11 cellular contexts compared by ENCODE assay signal in the genomic region with DNA sequence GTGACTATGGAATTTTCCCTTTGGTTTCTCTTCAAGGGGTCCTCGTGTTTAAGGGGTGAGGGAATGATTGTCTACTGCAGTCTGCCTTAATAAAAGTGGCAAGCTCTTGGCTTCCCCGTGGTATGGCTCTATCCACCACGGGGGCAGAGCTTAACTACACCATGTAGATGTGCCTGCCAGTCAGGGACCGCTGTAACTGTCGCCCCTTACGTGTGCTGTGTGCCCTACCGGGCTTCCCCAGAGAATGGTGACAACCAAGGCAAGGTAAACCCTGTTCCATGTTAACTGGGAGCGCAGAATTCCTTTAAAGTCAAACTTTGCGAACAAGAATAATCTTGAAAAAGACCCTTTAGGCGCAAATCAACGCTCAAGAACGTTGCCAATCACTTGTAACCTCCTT. TPM values are rescaled to one million over a fixed set of nuclear protein-coding genes. Genes with fewer than 3 reads are reported as not detected.
A peak's percentile ranks its signal among the peaks of the same experiment; 100 is the strongest.
DNase-seq lines count a peak whose midpoint lies in the region; ATAC-seq and TF ChIP-seq lines count a peak whose summit lies in the region.
"Had no signal": no experiment of that assay in that cellular context is flagged by ENCODE, and none has a peak within 500 bp of the region (broad histone marks: within the 10 kb centered on the region; RNA-seq: fewer than 3 reads in every experiment).

No MANE protein-coding gene starts in this region.

- ATAC-seq in WTC11, result peak; percentile 21; the same call in 1 of the 2 replicates

- H3K9me3 ChIP-seq in transverse colon, result no peaks in the 10 kb centered on the region

- peaks cover 0 to 22% (median 11%) of the 10 kb centered on the region in 4 donors for H3K4me1 ChIP-seq in transverse colon

- H3K4me1 Mint-ChIP-seq in WTC11 (peaks cover 17% of the 10 kb centered on the region), mesothelial cell of epicardium (peaks cover 12% of the 10 kb centered on the region)

- no peak overlapping the region for H3K4me3 ChIP-seq in transverse colon

- no peaks in the 10 kb centered on the region for H3K9me3 Mint-ChIP-seq in WTC11
- no peaks in the 10 kb centered on the region for H3K9me3 Mint-ChIP-seq in mesothelial cell of epicardium

- 25 to 64% methylated on average over 1 to 12 of the region's 12 CpGs for WGBS in transverse colon (ENCODE audit: low coverage in 1 of 2), 2 donors

- no peaks in the 10 kb centered on the region for H3K36me3 ChIP-seq in transverse colon
- H3K36me3 ChIP-seq: BLaER1 treated with 17β-estradiol and CSF1 and Interleukin-3, amounts not matched to agents 10 nM and 100 nM had no signal

- DNase-seq in stimulated activated CD4-positive, alpha-beta T cell treated with anti-CD3 and anti-CD28 coated beads, Interleukin-15, amount 100 ng/mL, for 24 hours, result peak; percentile 5
- no peak for DNase-seq in stimulated activated CD4-positive, alpha-beta T cell treated with anti-CD3 and anti-CD28 coated beads, Interleukin-2, amount 100 ng/mL, for 48 hours
- DNase-seq in WTC11 (ENCODE audit: low spot score) (no peak), mesothelial cell of epicardium (ENCODE audit: low spot score in 2 of 2, unreplicated experiment in 2 of 2) (no peak), transverse colon (no peak), kidney glomerular epithelial cell (lab: John Stamatoyannopoulos, UW) (no peak), NCI-H1105 (lab: John Stamatoyannopoulos, UW) (no peak), middle frontal gyrus (ENCODE audit: extremely low spot score, low spot score) (no peak)
- DNase-seq: glutamatergic neuron had no signal

- peaks cover 40% of the 10 kb centered on the region for H3K27me3 ChIP-seq in transverse colon

- H3K27me3 Mint-ChIP-seq in WTC11 (ENCODE audit: low read depth) (peaks cover 70% of the 10 kb centered on the region), mesothelial cell of epicardium (ENCODE audit: low read depth) (peaks cover 80% of the 10 kb centered on the region)

- POLR2A ChIA-PET in WTC11 (lab: Charles Lee), result no interaction called here

- H3K4me3 Mint-ChIP-seq in WTC11, result peak overlapping the region; percentile 83
- H3K4me3 Mint-ChIP-seq in mesothelial cell of epicardium, result peak overlapping the region; percentile 74

- peak overlapping the region in 3 of 4 donors; percentile 69 to 73 (median 70) for H3K27ac ChIP-seq in transverse colon
- H3K27ac ChIP-seq: BLaER1 treated with 17β-estradiol and CSF1 and Interleukin-3, amounts not matched to agents 10 nM and 100 nM had no signal

- no peak for TF ChIP-seq EP300 in transverse colon (IDR thresholded peaks at IDR 0.05; ENCODE audit: low read depth)

- TF ChIP-seq POLR2A in transverse colon (IDR thresholded peaks at IDR 0.05), result no peak

- CTCF ChIA-PET in WTC11 (lab: Charles Lee), result interaction anchor here (1.1 to 2.8 kb wide), 4 partner anchors 13 to 192 kb away, joined by 3 to 9 read pairs (median 5); no protein-coding TSS in a partner anchor

- TF ChIP-seq CTCF in WTC11 (IDR thresholded peaks at IDR 0.05) (no peak), mesothelial cell of epicardium (IDR thresholded peaks at IDR 0.05; ENCODE audit: unreplicated experiment) (no peak), transverse colon (IDR thresholded peaks at IDR 0.05) (no peak)

- intact Hi-C loops in transverse colon (cut with DNase I; ENCODE audit: low total_unique reads), result loop anchor here (10.0 kb wide), 1 partner anchor 59 kb away; no protein-coding TSS in a partner anchor

- in situ Hi-C loops in transverse colon (cut with MboI; ENCODE audit: low pct_ligation_motif_present in 1 of 4, low pct_unique_long_range_greater_than_20kb in 1 of 4, low sequenced_read_pairs in 3 of 4), result no loop called here

- H3K36me3 Mint-ChIP-seq in WTC11 (no peaks in the 10 kb centered on the region), mesothelial cell of epicardium (no peaks in the 10 kb centered on the region)

- H3K27ac Mint-ChIP-seq in WTC11 (no peak overlapping the region), mesothelial cell of epicardium (no peak overlapping the region)

TF ChIP-seq in WTC11, 78 proteins besides CTCF, POLR2A, EP300 and RAD21:
- TF ChIP-seq SOX15 (CRISPR knock-in tag; IDR thresholded peaks at IDR 0.05) (no peak), TCF7 (CRISPR knock-in tag; IDR thresholded peaks at IDR 0.05; ENCODE audit: low read depth) (no peak)
TF ChIP-seq in WTC11: peak in this region for 0.

RNA-seq across cellular contexts. Expression of gene C3orf80, which starts 1.0 kb away (rescaled TPM):
- total RNA-seq in WTC11 (2021) (0.41 to 0.66 TPM (median 0.66 TPM) in 3 replicates), mesothelial cell of epicardium (not detected in 3 replicates), transverse colon (1 to 10 TPM in 3 of 4 donors, under 1 TPM in 1; 0.40 to 3.7 (median 1.8) TPM)
- total RNA-seq: renal cortical epithelial cell had no signal
